8 cellular contexts compared by ENCODE assay signal in the genomic region with DNA sequence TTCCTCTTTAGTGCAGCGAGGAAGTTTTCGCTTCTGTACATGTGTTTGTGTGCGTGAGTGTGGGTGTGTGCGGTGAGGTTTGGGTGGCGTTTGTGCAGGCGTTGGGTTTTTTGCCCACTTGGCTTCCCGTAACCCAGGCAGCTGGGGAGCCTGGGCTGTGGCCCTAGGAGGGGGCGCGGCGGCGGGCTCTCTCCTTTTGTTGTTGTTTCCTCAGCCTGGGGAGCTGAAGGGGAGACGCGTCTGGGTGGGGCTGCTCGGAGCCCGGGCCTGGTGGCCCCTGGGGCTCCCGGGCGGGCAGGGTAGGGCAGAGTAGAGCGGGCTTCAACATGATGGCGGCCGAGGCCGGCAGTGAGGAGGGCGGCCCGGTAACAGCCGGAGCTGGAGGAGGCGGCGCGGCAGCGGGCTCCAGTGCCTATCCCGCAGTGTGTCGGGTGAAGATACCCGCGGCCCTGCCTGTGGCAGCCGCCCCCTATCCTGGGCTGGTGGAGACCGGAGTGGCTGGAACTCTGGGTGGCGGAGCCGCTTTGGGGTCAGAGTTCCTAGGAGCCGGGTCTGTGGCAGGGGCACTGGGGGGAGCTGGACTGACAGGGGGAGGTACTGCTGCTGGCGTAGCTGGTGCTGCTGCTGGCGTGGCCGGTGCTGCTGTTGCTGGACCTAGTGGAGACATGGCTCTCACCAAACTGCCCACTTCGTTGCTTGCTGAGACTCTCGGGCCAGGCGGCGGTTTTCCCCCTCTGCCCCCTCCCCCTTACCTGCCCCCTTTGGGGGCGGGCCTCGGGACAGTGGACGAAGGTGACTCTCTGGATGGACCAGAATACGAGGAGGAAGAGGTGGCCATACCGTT. TPM values are rescaled to one million over a fixed set of nuclear protein-coding genes. Genes with fewer than 3 reads are reported as not detected.
DNase-seq lines count a peak whose midpoint lies in the region; ATAC-seq and TF ChIP-seq lines count a peak whose summit lies in the region.

No MANE protein-coding gene starts in this region.

- CTCF ChIA-PET in activated B cell treated with CpG ODN at 0.5 μM for 24 hours (lab: Charles Lee), result interaction anchor here (0.6 to 1.3 kb wide), 3 partner anchors 128 to 143 kb away, joined by 3 to 4 read pairs (median 3); no protein-coding TSS in a partner anchor

- no peak overlapping the region for H2BK20ac ChIP-seq in H9 (ENCODE audit: low read depth, low read length, poor library complexity, severe bottlenecking)

- H2AK5ac ChIP-seq in H9 (ENCODE audit: insufficient read length, low read length), result no peak overlapping the region

- H3K4ac ChIP-seq in H9 (ENCODE audit: low read depth, low read length), result no peak overlapping the region

- H3K9me3 Mint-ChIP-seq in H9, result no peaks in the 10 kb centered on the region; a peak in 1 of 5 replicates
- no peaks in the 10 kb centered on the region for H3K9me3 Mint-ChIP-seq in activated B cell treated with CpG ODN at 0.5 μM for 24 hours

- peak overlapping the region; percentile 97 to 100 for H3K4me3 Mint-ChIP-seq in H9
- peak overlapping the region; percentile 99 for H3K4me3 Mint-ChIP-seq in activated B cell treated with CpG ODN at 0.5 μM for 24 hours

- H4K91ac ChIP-seq in H9 (ENCODE audit: insufficient read length, low read depth, low read length), result no peak overlapping the region

- H3K27ac ChIP-seq in H9 (ENCODE audit: insufficient read length, low read depth, low read length) (peak overlapping the region; percentile 6), caudate nucleus (ENCODE audit: low read depth, low read length) (peak overlapping the region; percentile 93), spleen (peak overlapping the region; percentile 86 to 97 (median 92))

- peak overlapping the region; percentile 99 for H3K27ac Mint-ChIP-seq in H9
- peak overlapping the region; percentile 96 for H3K27ac Mint-ChIP-seq in activated B cell treated with CpG ODN at 0.5 μM for 24 hours

- H3T11ph ChIP-seq in H9 (ENCODE audit: low read length), result no peak overlapping the region

- no peak overlapping the region for H2BK5ac ChIP-seq in H9 (ENCODE audit: insufficient read length, low read length)

- H3K18ac ChIP-seq in H9 (ENCODE audit: insufficient read length, low read depth, low read length), result peak overlapping the region; percentile 65

- H2AFZ ChIP-seq in H9 (ENCODE audit: low read length) (no peak overlapping the region), Loucy (ENCODE audit: low read length) (peak overlapping the region; percentile 89)

- peaks cover 38 to 40% of the 10 kb centered on the region in 2 experiments for H3K4me1 Mint-ChIP-seq in H9
- peaks cover 28% of the 10 kb centered on the region for H3K4me1 Mint-ChIP-seq in activated B cell treated with CpG ODN at 0.5 μM for 24 hours

- H3K4me1 ChIP-seq in H9 (ENCODE audit: insufficient read depth, low read length), result no peaks in the 10 kb centered on the region; the same call in 1 of the 2 replicates
- peaks cover 35% of the 10 kb centered on the region for H3K4me1 ChIP-seq in Loucy (ENCODE audit: insufficient read depth, low read length, poor library complexity, severe bottlenecking)
- peaks cover 23 to 58% (median 49%) of the 10 kb centered on the region in 6 donors for H3K4me1 ChIP-seq in spleen

- H3K4me2 ChIP-seq in H9 (ENCODE audit: insufficient read depth, insufficient read length, low read length) (peak overlapping the region; percentile 45), Loucy (ENCODE audit: low read depth, low read length, poor library complexity, severe bottlenecking) (peak overlapping the region; percentile 90)

- H3K9ac ChIP-seq in H9 (ENCODE audit: extremely low read depth, insufficient read length, low read length), result peak overlapping the region; percentile 81
- peak overlapping the region; percentile 87 for H3K9ac ChIP-seq in Loucy (ENCODE audit: low read depth, low read length, poor library complexity, severe bottlenecking)

- H3K36me3 ChIP-seq in Loucy (ENCODE audit: insufficient read depth, low read length) (no peaks in the 10 kb centered on the region), spleen (peaks cover 0 to 15% (median 0%) of the 10 kb centered on the region in 6 donors)

- H3K27me3 Mint-ChIP-seq in H9 (ENCODE audit: low read depth) (peaks cover 26% of the 10 kb centered on the region), activated B cell treated with CpG ODN at 0.5 μM for 24 hours (no peaks in the 10 kb centered on the region)

- no peaks in the 10 kb centered on the region for H3K23me2 ChIP-seq in H9 (ENCODE audit: insufficient read length, low read depth, low read length, poor library complexity, severe bottlenecking)

- H3K36me3 Mint-ChIP-seq in H9 (ENCODE audit: insufficient read depth in 1 of 3, low read depth in 3 of 3) (peaks cover 2 to 5% (median 5%) of the 10 kb centered on the region in 3 experiments; a peak in 5 of 7 replicates), activated B cell treated with CpG ODN at 0.5 μM for 24 hours (ENCODE audit: low read depth) (peaks cover 23% of the 10 kb centered on the region)

- DNase-seq in H9 (peak; percentile 70), activated B cell treated with CpG ODN at 0.5 μM for 24 hours (peak; percentile 68), caudate nucleus (lab: John Stamatoyannopoulos, UW) (peak; percentile 21 to 93 (median 75)), iris pigment epithelial cell (ENCODE audit: low read depth) (peak; percentile 69), spleen (peak; percentile 93), NCI-H2107 treated with DMSO at 0.1 percent for 48 hours (lab: John Stamatoyannopoulos, UW; ENCODE audit: unreplicated experiment) (no peak)

- H4K8ac ChIP-seq in H9 (replicated peaks; ENCODE audit: insufficient read length, low read depth, low read length), result no peak overlapping the region

- no peaks in the 10 kb centered on the region for H3K79me1 ChIP-seq in H9 (ENCODE audit: insufficient read depth, low read depth, low read length, poor library complexity, severe bottlenecking)

- WGBS in H9 (ENCODE audit: extremely low coverage, insufficient read length, low lambda C conversion rate), result no CpG with 5 or more reads among the region's 49 CpGs
- 0 to 1% (median 0%) methylated on average over 12 to 49 of the region's 49 CpGs for WGBS in spleen, 5 donors

- H2BK12ac ChIP-seq in H9 (ENCODE audit: insufficient read length, low read depth, low read length), result no peak overlapping the region

- H3K4me3 ChIP-seq in Loucy (ENCODE audit: low read length, poor library complexity, severe bottlenecking) (peak overlapping the region; percentile 90), spleen (peak overlapping the region; percentile 86 to 99 (median 96))

- H4K20me1 ChIP-seq in H9 (ENCODE audit: control insufficient read depth, insufficient read depth, insufficient read length), result no peaks in the 10 kb centered on the region
- peaks cover 36% of the 10 kb centered on the region for H4K20me1 ChIP-seq in Loucy (ENCODE audit: insufficient read depth, low read length, poor library complexity, severe bottlenecking)

- H3K9me3 ChIP-seq in H9 (ENCODE audit: control insufficient read depth, low read depth, low read length) (no peaks in the 10 kb centered on the region), Loucy (ENCODE audit: insufficient read depth, low read depth, low read length) (no peaks in the 10 kb centered on the region), spleen (no peaks in the 10 kb centered on the region)

- peaks cover 4% of the 10 kb centered on the region; the same call in 1 of the 2 replicates for H3K79me2 ChIP-seq in H9 (ENCODE audit: insufficient read depth, low read length)
- peaks cover 54% of the 10 kb centered on the region for H3K79me2 ChIP-seq in Loucy (ENCODE audit: insufficient read depth, low read length)

- intact Hi-C loops in activated B cell treated with CpG ODN at 0.5 μM for 24 hours (cut with micrococcal nuclease) (loop anchor here (1.0 to 2.0 kb wide), 3 partner anchors 14 to 652 kb away; a partner anchor contains a TSS), spleen (cut with DNase I; ENCODE audit: low total_unique reads) (no loop called here)

- no peak overlapping the region for H2BK120ac ChIP-seq in H9 (ENCODE audit: low read depth, low read length, poor library complexity, severe bottlenecking)

- H3K56ac ChIP-seq in H9 (ENCODE audit: insufficient read length, low read depth, low read length), result no peak overlapping the region

- TF ChIP-seq POLR2A in GM15510 (IDR thresholded peaks at IDR 0.05; ENCODE audit: borderline replicate concordance, extremely low read depth, insufficient read length), result peak; percentile 52
- no peak for TF ChIP-seq POLR2A in spleen (IDR thresholded peaks at IDR 0.05)

- ATAC-seq in activated B cell treated with CpG ODN at 0.5 μM for 24 hours (ENCODE audit: low read depth), result peak; percentile 69

- H4K5ac ChIP-seq in H9 (ENCODE audit: insufficient read length, low read depth, low read length), result no peak overlapping the region

- POLR2A ChIA-PET in activated B cell treated with CpG ODN at 0.5 μM for 24 hours (lab: Charles Lee), result interaction anchor here (0.6 to 3.3 kb wide), 16 partner anchors 8 to 1466 kb away, joined by 3 to 19 read pairs (median 4); no protein-coding TSS in a partner anchor

- TF ChIP-seq CTCF in H9 (conservative IDR thresholded peaks at IDR 0.05) (no peak), Loucy (conservative IDR thresholded peaks at IDR 0.05; ENCODE audit: low read length) (no peak), activated B cell treated with CpG ODN at 0.5 μM for 24 hours (IDR thresholded peaks at IDR 0.05) (no peak), spleen (IDR thresholded peaks at IDR 0.05 in 8 of 11, conservative IDR thresholded peaks at IDR 0.05 in 3 of 11) (no peak)

- peaks cover 4% of the 10 kb centered on the region; the same call in 1 of the 2 replicates for H3F3A ChIP-seq in Loucy (ENCODE audit: low read depth)

- H3K9me2 ChIP-seq in Loucy (replicated peaks; ENCODE audit: low read depth, low read length), result no peaks in the 10 kb centered on the region

- H3K23ac ChIP-seq in H9 (ENCODE audit: insufficient read length, low read depth, low read length), result no peak overlapping the region

- H3K27me3 ChIP-seq in H9 (ENCODE audit: insufficient read depth, low read length) (no peaks in the 10 kb centered on the region), Loucy (ENCODE audit: insufficient read depth, low read length, poor library complexity, severe bottlenecking) (no peaks in the 10 kb centered on the region), spleen (replicated peaks in 1 of 7) (no peaks in the 10 kb centered on the region)

- peak overlapping the region; percentile 76 for H3K14ac ChIP-seq in H9 (ENCODE audit: insufficient read depth, low read length)

- H2BK15ac ChIP-seq in H9 (ENCODE audit: low read depth, low read length), result no peak overlapping the region

RNA-seq across cellular contexts. Expression of a gene that starts 0.7 kb away (rescaled TPM):
- total RNA-seq in H9 (2021) (29.6 TPM in 2 replicates), activated B cell treated with CpG ODN at 0.5 μM for 24 hours (25.6 and 28.8 TPM in 2 replicates), spleen (10 to 100 TPM; 24.1 to 54.0 (median 46.2) TPM)
- polyA plus RNA-seq in spleen, result 10 to 100 TPM; 13.4 to 13.7 (median 13.7) TPM

Comparison
In these comparisons a context has a peak if more than half of its experiments do, and no peak if none do; other contexts are left out.
1. H3K27ac ChIP-seq: peak in every context shown above with its lines; median percentile 93 in caudate nucleus; 92 in spleen; 6 in H9.